1 cellular context compared by ENCODE assay signal in genomic region chr11:118791015-118791960, GRCh38.
A peak's percentile ranks its signal among the peaks of the same experiment; 100 is the strongest.
TF ChIP-seq lines count a peak whose summit lies in the region.

A gene with protein sequence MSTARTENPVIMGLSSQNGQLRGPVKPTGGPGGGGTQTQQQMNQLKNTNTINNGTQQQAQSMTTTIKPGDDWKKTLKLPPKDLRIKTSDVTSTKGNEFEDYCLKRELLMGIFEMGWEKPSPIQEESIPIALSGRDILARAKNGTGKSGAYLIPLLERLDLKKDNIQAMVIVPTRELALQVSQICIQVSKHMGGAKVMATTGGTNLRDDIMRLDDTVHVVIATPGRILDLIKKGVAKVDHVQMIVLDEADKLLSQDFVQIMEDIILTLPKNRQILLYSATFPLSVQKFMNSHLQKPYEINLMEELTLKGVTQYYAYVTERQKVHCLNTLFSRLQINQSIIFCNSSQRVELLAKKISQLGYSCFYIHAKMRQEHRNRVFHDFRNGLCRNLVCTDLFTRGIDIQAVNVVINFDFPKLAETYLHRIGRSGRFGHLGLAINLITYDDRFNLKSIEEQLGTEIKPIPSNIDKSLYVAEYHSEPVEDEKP (minus strand): TSS chr11:118791164. CDS start chr11:118786251, 4,913 bp downstream.

TF ChIP-seq in HCT116, 20 proteins besides CTCF, POLR2A, EP300 and RAD21 (continued from another document):
- TF ChIP-seq ZNF274 (IDR thresholded peaks at IDR 0.05; ENCODE audit: low read depth, low read length) = no peak
- TF ChIP-seq ATF3 (IDR thresholded peaks at IDR 0.05) = no peak
- TF ChIP-seq TCF7L2 (IDR thresholded peaks at IDR 0.05; ENCODE audit: borderline replicate concordance, extremely low read depth, insufficient read depth, insufficient read length) = no peak
- TF ChIP-seq, protein P1, sequence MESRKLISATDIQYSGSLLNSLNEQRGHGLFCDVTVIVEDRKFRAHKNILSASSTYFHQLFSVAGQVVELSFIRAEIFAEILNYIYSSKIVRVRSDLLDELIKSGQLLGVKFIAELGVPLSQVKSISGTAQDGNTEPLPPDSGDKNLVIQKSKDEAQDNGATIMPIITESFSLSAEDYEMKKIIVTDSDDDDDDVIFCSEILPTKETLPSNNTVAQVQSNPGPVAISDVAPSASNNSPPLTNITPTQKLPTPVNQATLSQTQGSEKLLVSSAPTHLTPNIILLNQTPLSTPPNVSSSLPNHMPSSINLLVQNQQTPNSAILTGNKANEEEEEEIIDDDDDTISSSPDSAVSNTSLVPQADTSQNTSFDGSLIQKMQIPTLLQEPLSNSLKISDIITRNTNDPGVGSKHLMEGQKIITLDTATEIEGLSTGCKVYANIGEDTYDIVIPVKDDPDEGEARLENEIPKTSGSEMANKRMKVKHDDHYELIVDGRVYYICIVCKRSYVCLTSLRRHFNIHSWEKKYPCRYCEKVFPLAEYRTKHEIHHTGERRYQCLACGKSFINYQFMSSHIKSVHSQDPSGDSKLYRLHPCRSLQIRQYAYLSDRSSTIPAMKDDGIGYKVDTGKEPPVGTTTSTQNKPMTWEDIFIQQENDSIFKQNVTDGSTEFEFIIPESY (IDR thresholded peaks at IDR 0.05; ENCODE audit: extremely low read depth, insufficient replicate concordance, low read length) = peak; percentile 61
- TF ChIP-seq CEBPB (IDR thresholded peaks at IDR 0.05; ENCODE audit: low read depth) = no peak
- TF ChIP-seq, protein P2, sequence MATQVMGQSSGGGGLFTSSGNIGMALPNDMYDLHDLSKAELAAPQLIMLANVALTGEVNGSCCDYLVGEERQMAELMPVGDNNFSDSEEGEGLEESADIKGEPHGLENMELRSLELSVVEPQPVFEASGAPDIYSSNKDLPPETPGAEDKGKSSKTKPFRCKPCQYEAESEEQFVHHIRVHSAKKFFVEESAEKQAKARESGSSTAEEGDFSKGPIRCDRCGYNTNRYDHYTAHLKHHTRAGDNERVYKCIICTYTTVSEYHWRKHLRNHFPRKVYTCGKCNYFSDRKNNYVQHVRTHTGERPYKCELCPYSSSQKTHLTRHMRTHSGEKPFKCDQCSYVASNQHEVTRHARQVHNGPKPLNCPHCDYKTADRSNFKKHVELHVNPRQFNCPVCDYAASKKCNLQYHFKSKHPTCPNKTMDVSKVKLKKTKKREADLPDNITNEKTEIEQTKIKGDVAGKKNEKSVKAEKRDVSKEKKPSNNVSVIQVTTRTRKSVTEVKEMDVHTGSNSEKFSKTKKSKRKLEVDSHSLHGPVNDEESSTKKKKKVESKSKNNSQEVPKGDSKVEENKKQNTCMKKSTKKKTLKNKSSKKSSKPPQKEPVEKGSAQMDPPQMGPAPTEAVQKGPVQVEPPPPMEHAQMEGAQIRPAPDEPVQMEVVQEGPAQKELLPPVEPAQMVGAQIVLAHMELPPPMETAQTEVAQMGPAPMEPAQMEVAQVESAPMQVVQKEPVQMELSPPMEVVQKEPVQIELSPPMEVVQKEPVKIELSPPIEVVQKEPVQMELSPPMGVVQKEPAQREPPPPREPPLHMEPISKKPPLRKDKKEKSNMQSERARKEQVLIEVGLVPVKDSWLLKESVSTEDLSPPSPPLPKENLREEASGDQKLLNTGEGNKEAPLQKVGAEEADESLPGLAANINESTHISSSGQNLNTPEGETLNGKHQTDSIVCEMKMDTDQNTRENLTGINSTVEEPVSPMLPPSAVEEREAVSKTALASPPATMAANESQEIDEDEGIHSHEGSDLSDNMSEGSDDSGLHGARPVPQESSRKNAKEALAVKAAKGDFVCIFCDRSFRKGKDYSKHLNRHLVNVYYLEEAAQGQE (IDR thresholded peaks at IDR 0.05; ENCODE audit: low read depth) = no peak
- no peak for TF ChIP-seq EZH2 (IDR thresholded peaks at IDR 0.05)
- TF ChIP-seq EZH2phosphoT487 (IDR thresholded peaks at IDR 0.05; ENCODE audit: borderline replicate concordance) = no peak
- TF ChIP-seq CBX3 (IDR thresholded peaks at IDR 0.05; ENCODE audit: low read depth) = no peak
- peak; percentile 26; the same call in 1 of the 2 replicates for TF ChIP-seq SP1 (IDR thresholded peaks at IDR 0.05; ENCODE audit: low read depth)
